In the genomic region with DNA sequence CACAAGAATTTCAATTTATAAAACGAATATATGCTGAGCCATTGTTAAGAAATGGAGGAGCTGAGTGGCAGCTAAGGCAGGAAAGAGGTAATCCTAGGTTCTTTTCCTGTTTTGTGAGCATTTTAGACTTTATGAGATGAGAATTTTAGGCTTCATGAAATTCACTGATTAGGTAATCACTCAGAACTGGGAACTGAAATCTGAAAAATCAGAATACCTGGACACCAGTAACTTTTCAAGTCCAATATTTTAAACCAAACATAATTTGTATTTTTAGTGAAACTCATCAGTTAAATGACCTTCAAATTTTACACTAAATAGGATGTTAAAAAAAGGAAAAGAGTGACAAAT, we compare ENCODE assay signal across 36 cellular contexts.
"Had no signal": no experiment of that assay in that cellular context is flagged by ENCODE, and none has a peak within 500 bp of the region (broad histone marks: within the 10 kb centered on the region; RNA-seq: fewer than 3 reads in every experiment).

No MANE protein-coding gene starts in this region.

- H3K4me1 ChIP-seq: adrenal gland, body of pancreas, breast epithelium had no signal

- FAIRE-seq: astrocyte had no signal

- H3K27ac ChIP-seq: adrenal gland, body of pancreas, brain microvascular endothelial cell, breast epithelium had no signal

- H3K4me3 Mint-ChIP-seq: activated CD4-positive, alpha-beta memory T cell treated with anti-CD3 and anti-CD28 coated beads, Interleukin-2, amount 10 ng/mL, durations not matched to agents 7 days and 5 days; activated CD4-positive, alpha-beta T cell treated with anti-CD3 and anti-CD28 coated beads for 36 hours; activated CD4-positive, alpha-beta T cell treated with anti-CD3 and anti-CD28 coated beads, Interleukin-2, amount 10 ng/mL, durations not matched to agents 7 days and 5 days; activated CD8-positive, alpha-beta memory T cell treated with anti-CD3 and anti-CD28 coated beads, Interleukin-2, amount 10 ng/mL, durations not matched to agents 7 days and 5 days; activated CD8-positive, alpha-beta T cell treated with anti-CD3 and anti-CD28 coated beads, Interleukin-2, amount 10 ng/mL, durations not matched to agents 7 days and 5 days; activated naive CD4-positive, alpha-beta T cell treated with anti-CD3 and anti-CD28 coated beads for 36 hours; activated naive CD8-positive, alpha-beta T cell treated with anti-CD3 and anti-CD28 coated beads for 36 hours; activated T-cell treated with anti-CD3 and anti-CD28 coated beads, Interleukin-2, amount 50 U/mL, for 24 hours; T-helper 1 cell treated with Interleukin-12 subunit alpha and Interleukin-12 subunit beta and Interleukin-4 antibody, amounts not matched to agents 30 μg/mL and 1 μg/mL, for 36 hours; T-helper 2 cell treated with Interferon-gamma antibody and Interleukin-4, amounts not matched to agents 5 μg/mL and 100 μg/mL, for 36 hours; WTC11 had no signal

- H3K9me3 Mint-ChIP-seq: WTC11 had no signal

- H3K36me3 ChIP-seq: adrenal gland, brain microvascular endothelial cell, breast epithelium, WERI-Rb-1 had no signal

- ATAC-seq: activated CD4-positive, alpha-beta T cell treated with anti-CD3 and anti-CD28 coated beads for 36 hours; activated CD4-positive, CD25-positive, alpha-beta regulatory T cell treated with anti-CD3 and anti-CD28 coated beads, Interleukin-2, amount 50 U/mL, for 24 hours; activated CD8-positive, alpha-beta memory T cell treated with anti-CD3 and anti-CD28 coated beads, Interleukin-2, amount 10 ng/mL, durations not matched to agents 7 days and 5 days; activated CD8-positive, alpha-beta T cell treated with anti-CD3 and anti-CD28 coated beads, Interleukin-2, amount 10 ng/mL, durations not matched to agents 7 days and 5 days; activated naive CD4-positive, alpha-beta T cell treated with anti-CD3 and anti-CD28 coated beads, Interleukin-2, amount 50 U/mL, for 72 hours; body of pancreas; WTC11 had no signal

- H3K36me3 Mint-ChIP-seq: activated CD8-positive, alpha-beta memory T cell treated with anti-CD3 and anti-CD28 coated beads, Interleukin-2, amount 10 ng/mL, durations not matched to agents 7 days and 5 days; activated naive CD4-positive, alpha-beta T cell treated with anti-CD3 and anti-CD28 coated beads, Interleukin-2, amount 50 U/mL, for 72 hours; activated naive CD8-positive, alpha-beta T cell treated with anti-CD3 and anti-CD28 coated beads for 36 hours; WTC11 had no signal

- H3K27me3 ChIP-seq: adrenal gland, body of pancreas, brain microvascular endothelial cell, breast epithelium had no signal

- H3K27ac Mint-ChIP-seq: activated CD4-positive, alpha-beta memory T cell treated with anti-CD3 and anti-CD28 coated beads, Interleukin-2, amount 10 ng/mL, durations not matched to agents 7 days and 5 days; activated CD4-positive, alpha-beta T cell treated with anti-CD3 and anti-CD28 coated beads for 36 hours; activated CD4-positive, alpha-beta T cell treated with anti-CD3 and anti-CD28 coated beads, Interleukin-2, amount 10 ng/mL, durations not matched to agents 7 days and 5 days; activated CD8-positive, alpha-beta memory T cell treated with anti-CD3 and anti-CD28 coated beads, Interleukin-2, amount 10 ng/mL, durations not matched to agents 7 days and 5 days; activated CD8-positive, alpha-beta T cell treated with anti-CD3 and anti-CD28 coated beads, Interleukin-2, amount 10 ng/mL, durations not matched to agents 7 days and 5 days; activated naive CD4-positive, alpha-beta T cell treated with anti-CD3 and anti-CD28 coated beads for 36 hours; activated naive CD4-positive, alpha-beta T cell treated with anti-CD3 and anti-CD28 coated beads, Interleukin-2, amount 50 U/mL, for 72 hours; activated naive CD8-positive, alpha-beta T cell treated with anti-CD3 and anti-CD28 coated beads for 36 hours; activated T-cell treated with anti-CD3 and anti-CD28 coated beads, Interleukin-2, amount 50 U/mL, for 24 hours; T-helper 1 cell treated with Interleukin-12 subunit alpha and Interleukin-12 subunit beta and Interleukin-4 antibody, amounts not matched to agents 30 μg/mL and 1 μg/mL, for 36 hours; T-helper 2 cell treated with Interferon-gamma antibody and Interleukin-4, amounts not matched to agents 5 μg/mL and 100 μg/mL, for 36 hours; WTC11 had no signal

- H3K4me3 ChIP-seq: adrenal gland, body of pancreas, breast epithelium had no signal

- H3K27me3 Mint-ChIP-seq: activated CD4-positive, alpha-beta memory T cell treated with anti-CD3 and anti-CD28 coated beads, Interleukin-2, amount 10 ng/mL, durations not matched to agents 7 days and 5 days; activated CD4-positive, alpha-beta T cell treated with anti-CD3 and anti-CD28 coated beads for 36 hours; activated CD4-positive, alpha-beta T cell treated with anti-CD3 and anti-CD28 coated beads, Interleukin-2, amount 10 ng/mL, durations not matched to agents 7 days and 5 days; activated CD8-positive, alpha-beta memory T cell treated with anti-CD3 and anti-CD28 coated beads, Interleukin-2, amount 10 ng/mL, durations not matched to agents 7 days and 5 days; activated naive CD8-positive, alpha-beta T cell treated with anti-CD3 and anti-CD28 coated beads for 36 hours; activated T-cell treated with anti-CD3 and anti-CD28 coated beads, Interleukin-2, amount 50 U/mL, for 24 hours had no signal

- H3K4me1 Mint-ChIP-seq: activated CD4-positive, alpha-beta memory T cell treated with anti-CD3 and anti-CD28 coated beads, Interleukin-2, amount 10 ng/mL, durations not matched to agents 7 days and 5 days; activated CD4-positive, alpha-beta T cell treated with anti-CD3 and anti-CD28 coated beads for 36 hours; activated CD4-positive, alpha-beta T cell treated with anti-CD3 and anti-CD28 coated beads, Interleukin-2, amount 10 ng/mL, durations not matched to agents 7 days and 5 days; activated CD8-positive, alpha-beta memory T cell treated with anti-CD3 and anti-CD28 coated beads, Interleukin-2, amount 10 ng/mL, durations not matched to agents 7 days and 5 days; activated naive CD8-positive, alpha-beta T cell treated with anti-CD3 and anti-CD28 coated beads for 36 hours had no signal

- DNase-seq: activated CD4-positive, alpha-beta memory T cell treated with anti-CD3 and anti-CD28 coated beads, Interleukin-2, amount 10 ng/mL, durations not matched to agents 7 days and 5 days; activated CD4-positive, alpha-beta T cell treated with anti-CD3 and anti-CD28 coated beads for 1 hour; activated CD4-positive, alpha-beta T cell treated with anti-CD3 and anti-CD28 coated beads for 36 hours; activated CD4-positive, alpha-beta T cell treated with anti-CD3 and anti-CD28 coated beads for 48 hours; activated CD4-positive, alpha-beta T cell treated with anti-CD3 and anti-CD28 coated beads, Interleukin-2, amount 10 ng/mL, durations not matched to agents 7 days and 5 days; activated CD4-positive, alpha-beta T cell treated with anti-CD3 and anti-CD28 coated beads, Interleukin-2, amount 50 U/mL, for 48 hours; activated CD4-positive, CD25-positive, alpha-beta regulatory T cell; activated CD8-positive, alpha-beta memory T cell treated with anti-CD3 and anti-CD28 coated beads for 24 hours; activated CD8-positive, alpha-beta memory T cell treated with anti-CD3 and anti-CD28 coated beads, Interleukin-2, amount 10 ng/mL, durations not matched to agents 7 days and 5 days; activated CD8-positive, alpha-beta memory T cell treated with anti-CD3 and anti-CD28 coated beads, Interleukin-2, amount 50 U/mL, for 48 hours; activated CD8-positive, alpha-beta T cell treated with anti-CD3 and anti-CD28 coated beads, Interleukin-2, amount 10 ng/mL, durations not matched to agents 7 days and 5 days; activated effector memory CD4-positive, alpha-beta T cell treated with anti-CD3 and anti-CD28 coated beads, Interleukin-2, amount 50 U/mL, for 16 hours; activated gamma-delta T cell treated with Interleukin-2 at 50 U/mL for 16 hours; activated naive CD4-positive, alpha-beta T cell; activated naive CD4-positive, alpha-beta T cell treated with anti-CD3 and anti-CD28 coated beads for 36 hours; activated naive CD4-positive, alpha-beta T cell treated with anti-CD3 and anti-CD28 coated beads, Interleukin-2, amount 50 U/mL, for 16 hours; activated naive CD8-positive, alpha-beta T cell treated with anti-CD3 and anti-CD28 coated beads for 36 hours; activated T-cell treated with anti-CD3 and anti-CD28 coated beads, Interleukin-2, amount 50 U/mL, for 24 hours; activated T-cell treated with anti-CD3 and anti-CD28 coated beads, Interleukin-2, amount 50 U/mL, for 48 hours; adrenal gland; amniotic stem cell; aorta; brain microvascular endothelial cell; central memory CD4-positive, alpha-beta T cell; T-helper 1 cell; T-helper 2 cell; T-helper 9 cell had no signal

- H3K9me3 ChIP-seq: adrenal gland, body of pancreas had no signal
